ENCODE assay signal across 1 cellular context in the genomic region with DNA sequence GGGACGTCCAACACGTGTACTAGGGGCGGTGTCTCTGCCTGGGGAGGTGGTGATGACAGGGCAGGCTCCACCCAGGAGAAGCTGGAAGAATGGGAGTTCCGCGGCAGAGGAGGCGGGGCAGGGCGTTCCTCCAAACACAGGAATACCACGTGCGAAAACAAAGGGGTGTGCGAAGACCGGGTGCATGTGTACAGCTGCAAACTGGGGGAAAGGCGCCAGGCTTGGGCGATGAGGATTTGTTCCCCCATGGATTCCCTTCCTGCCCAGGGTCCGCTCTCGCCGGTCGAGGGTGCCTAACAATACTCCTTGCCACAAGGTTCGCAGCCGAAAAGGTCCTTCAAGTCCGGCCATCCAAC.
A peak's percentile ranks its signal among the peaks of the same experiment; 100 is the strongest.
TF ChIP-seq lines count a peak whose summit lies in the region.

No MANE protein-coding gene starts in this region.

TF ChIP-seq in K562, 482 proteins besides CTCF, POLR2A, EP300 and RAD21 (continued from another document):
- TF ChIP-seq, protein P1, sequence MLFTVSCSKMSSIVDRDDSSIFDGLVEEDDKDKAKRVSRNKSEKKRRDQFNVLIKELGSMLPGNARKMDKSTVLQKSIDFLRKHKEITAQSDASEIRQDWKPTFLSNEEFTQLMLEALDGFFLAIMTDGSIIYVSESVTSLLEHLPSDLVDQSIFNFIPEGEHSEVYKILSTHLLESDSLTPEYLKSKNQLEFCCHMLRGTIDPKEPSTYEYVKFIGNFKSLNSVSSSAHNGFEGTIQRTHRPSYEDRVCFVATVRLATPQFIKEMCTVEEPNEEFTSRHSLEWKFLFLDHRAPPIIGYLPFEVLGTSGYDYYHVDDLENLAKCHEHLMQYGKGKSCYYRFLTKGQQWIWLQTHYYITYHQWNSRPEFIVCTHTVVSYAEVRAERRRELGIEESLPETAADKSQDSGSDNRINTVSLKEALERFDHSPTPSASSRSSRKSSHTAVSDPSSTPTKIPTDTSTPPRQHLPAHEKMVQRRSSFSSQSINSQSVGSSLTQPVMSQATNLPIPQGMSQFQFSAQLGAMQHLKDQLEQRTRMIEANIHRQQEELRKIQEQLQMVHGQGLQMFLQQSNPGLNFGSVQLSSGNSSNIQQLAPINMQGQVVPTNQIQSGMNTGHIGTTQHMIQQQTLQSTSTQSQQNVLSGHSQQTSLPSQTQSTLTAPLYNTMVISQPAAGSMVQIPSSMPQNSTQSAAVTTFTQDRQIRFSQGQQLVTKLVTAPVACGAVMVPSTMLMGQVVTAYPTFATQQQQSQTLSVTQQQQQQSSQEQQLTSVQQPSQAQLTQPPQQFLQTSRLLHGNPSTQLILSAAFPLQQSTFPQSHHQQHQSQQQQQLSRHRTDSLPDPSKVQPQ (CRISPR knock-in tag; IDR thresholded peaks at IDR 0.05; ENCODE audit: borderline replicate concordance), result no peak
- TF ChIP-seq JUND (IDR thresholded peaks at IDR 0.05; ENCODE audit: borderline replicate concordance, low read depth, low read length) (no peak), JUND (tag; IDR thresholded peaks at IDR 0.05; ENCODE audit: borderline replicate concordance, low read depth, low read length) (no peak), CXXC5 (CRISPR knock-in tag; IDR thresholded peaks at IDR 0.05) (peak; percentile 38), ILF3 (IDR thresholded peaks at IDR 0.05; ENCODE audit: borderline replicate concordance) (no peak), MAFK (IDR thresholded peaks at IDR 0.05; ENCODE audit: low read length) (no peak), CEBPG (CRISPR knock-in tag; IDR thresholded peaks at IDR 0.05) (no peak), CEBPG (tag; conservative IDR thresholded peaks at IDR 0.05 in 1 of 2, IDR thresholded peaks at IDR 0.05 in 1 of 2) (no peak), NCOA2 (IDR thresholded peaks at IDR 0.05; ENCODE audit: partially characterized antibody in 2 of 2) (no peak), L3MBTL2 (IDR thresholded peaks at IDR 0.05) (peak; percentile 100), MIER1 (IDR thresholded peaks at IDR 0.05; ENCODE audit: low read depth) (no peak), DDX20 (tag; IDR thresholded peaks at IDR 0.05; ENCODE audit: low read depth) (no peak), TARDBP (IDR thresholded peaks at IDR 0.05) (no peak), CBFA2T3 (IDR thresholded peaks at IDR 0.05) (no peak), SAP30 (IDR thresholded peaks at IDR 0.05; ENCODE audit: borderline replicate concordance, insufficient read depth, low read depth, low read length, poor library complexity, severe bottlenecking) (peak; percentile 98), POLR2H (tag; IDR thresholded peaks at IDR 0.05; ENCODE audit: low read depth) (no peak), ZNF551 (CRISPR knock-in tag; IDR thresholded peaks at IDR 0.05) (no peak), WHSC1 (IDR thresholded peaks at IDR 0.05; ENCODE audit: low read length) (no peak), PRMT5 (CRISPR knock-in tag; IDR thresholded peaks at IDR 0.05) (no peak), ZNF146 (CRISPR knock-in tag; IDR thresholded peaks at IDR 0.05; ENCODE audit: unreplicated experiment) (no peak), ZNF133 (CRISPR knock-in tag; IDR thresholded peaks at IDR 0.05) (no peak), ZBTB7A (IDR thresholded peaks at IDR 0.05; ENCODE audit: borderline replicate concordance, control insufficient read depth, low read depth, low read length) (no peak), HNRNPK (IDR thresholded peaks at IDR 0.05; ENCODE audit: low read depth, low read length, poor library complexity, severe bottlenecking) (no peak), MXI1 (IDR thresholded peaks at IDR 0.05; ENCODE audit: low read depth, low read length) (peak; percentile 95), SP1 (CRISPR knock-in tag; IDR thresholded peaks at IDR 0.05) (no peak), POLR2AphosphoS5 (IDR thresholded peaks at IDR 0.05; ENCODE audit: control insufficient read depth, insufficient read depth, low read depth, low read length) (no peak)
- TF ChIP-seq, protein P2, sequence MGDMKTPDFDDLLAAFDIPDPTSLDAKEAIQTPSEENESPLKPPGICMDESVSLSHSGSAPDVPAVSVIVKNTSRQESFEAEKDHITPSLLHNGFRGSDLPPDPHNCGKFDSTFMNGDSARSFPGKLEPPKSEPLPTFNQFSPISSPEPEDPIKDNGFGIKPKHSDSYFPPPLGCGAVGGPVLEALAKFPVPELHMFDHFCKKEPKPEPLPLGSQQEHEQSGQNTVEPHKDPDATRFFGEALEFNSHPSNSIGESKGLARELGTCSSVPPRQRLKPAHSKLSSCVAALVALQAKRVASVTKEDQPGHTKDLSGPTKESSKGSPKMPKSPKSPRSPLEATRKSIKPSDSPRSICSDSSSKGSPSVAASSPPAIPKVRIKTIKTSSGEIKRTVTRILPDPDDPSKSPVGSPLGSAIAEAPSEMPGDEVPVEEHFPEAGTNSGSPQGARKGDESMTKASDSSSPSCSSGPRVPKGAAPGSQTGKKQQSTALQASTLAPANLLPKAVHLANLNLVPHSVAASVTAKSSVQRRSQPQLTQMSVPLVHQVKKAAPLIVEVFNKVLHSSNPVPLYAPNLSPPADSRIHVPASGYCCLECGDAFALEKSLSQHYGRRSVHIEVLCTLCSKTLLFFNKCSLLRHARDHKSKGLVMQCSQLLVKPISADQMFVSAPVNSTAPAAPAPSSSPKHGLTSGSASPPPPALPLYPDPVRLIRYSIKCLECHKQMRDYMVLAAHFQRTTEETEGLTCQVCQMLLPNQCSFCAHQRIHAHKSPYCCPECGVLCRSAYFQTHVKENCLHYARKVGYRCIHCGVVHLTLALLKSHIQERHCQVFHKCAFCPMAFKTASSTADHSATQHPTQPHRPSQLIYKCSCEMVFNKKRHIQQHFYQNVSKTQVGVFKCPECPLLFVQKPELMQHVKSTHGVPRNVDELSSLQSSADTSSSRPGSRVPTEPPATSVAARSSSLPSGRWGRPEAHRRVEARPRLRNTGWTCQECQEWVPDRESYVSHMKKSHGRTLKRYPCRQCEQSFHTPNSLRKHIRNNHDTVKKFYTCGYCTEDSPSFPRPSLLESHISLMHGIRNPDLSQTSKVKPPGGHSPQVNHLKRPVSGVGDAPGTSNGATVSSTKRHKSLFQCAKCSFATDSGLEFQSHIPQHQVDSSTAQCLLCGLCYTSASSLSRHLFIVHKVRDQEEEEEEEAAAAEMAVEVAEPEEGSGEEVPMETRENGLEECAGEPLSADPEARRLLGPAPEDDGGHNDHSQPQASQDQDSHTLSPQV (IDR thresholded peaks at IDR 0.05), result no peak
- TF ChIP-seq, protein P3, sequence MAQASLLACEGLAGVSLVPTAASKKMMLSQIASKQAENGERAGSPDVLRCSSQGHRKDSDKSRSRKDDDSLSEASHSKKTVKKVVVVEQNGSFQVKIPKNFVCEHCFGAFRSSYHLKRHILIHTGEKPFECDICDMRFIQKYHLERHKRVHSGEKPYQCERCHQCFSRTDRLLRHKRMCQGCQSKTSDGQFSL (CRISPR knock-in tag; IDR thresholded peaks at IDR 0.05), result no peak
- TF ChIP-seq, protein P3 (tag; IDR thresholded peaks at IDR 0.05), result no peak
- TF ChIP-seq, protein P4, sequence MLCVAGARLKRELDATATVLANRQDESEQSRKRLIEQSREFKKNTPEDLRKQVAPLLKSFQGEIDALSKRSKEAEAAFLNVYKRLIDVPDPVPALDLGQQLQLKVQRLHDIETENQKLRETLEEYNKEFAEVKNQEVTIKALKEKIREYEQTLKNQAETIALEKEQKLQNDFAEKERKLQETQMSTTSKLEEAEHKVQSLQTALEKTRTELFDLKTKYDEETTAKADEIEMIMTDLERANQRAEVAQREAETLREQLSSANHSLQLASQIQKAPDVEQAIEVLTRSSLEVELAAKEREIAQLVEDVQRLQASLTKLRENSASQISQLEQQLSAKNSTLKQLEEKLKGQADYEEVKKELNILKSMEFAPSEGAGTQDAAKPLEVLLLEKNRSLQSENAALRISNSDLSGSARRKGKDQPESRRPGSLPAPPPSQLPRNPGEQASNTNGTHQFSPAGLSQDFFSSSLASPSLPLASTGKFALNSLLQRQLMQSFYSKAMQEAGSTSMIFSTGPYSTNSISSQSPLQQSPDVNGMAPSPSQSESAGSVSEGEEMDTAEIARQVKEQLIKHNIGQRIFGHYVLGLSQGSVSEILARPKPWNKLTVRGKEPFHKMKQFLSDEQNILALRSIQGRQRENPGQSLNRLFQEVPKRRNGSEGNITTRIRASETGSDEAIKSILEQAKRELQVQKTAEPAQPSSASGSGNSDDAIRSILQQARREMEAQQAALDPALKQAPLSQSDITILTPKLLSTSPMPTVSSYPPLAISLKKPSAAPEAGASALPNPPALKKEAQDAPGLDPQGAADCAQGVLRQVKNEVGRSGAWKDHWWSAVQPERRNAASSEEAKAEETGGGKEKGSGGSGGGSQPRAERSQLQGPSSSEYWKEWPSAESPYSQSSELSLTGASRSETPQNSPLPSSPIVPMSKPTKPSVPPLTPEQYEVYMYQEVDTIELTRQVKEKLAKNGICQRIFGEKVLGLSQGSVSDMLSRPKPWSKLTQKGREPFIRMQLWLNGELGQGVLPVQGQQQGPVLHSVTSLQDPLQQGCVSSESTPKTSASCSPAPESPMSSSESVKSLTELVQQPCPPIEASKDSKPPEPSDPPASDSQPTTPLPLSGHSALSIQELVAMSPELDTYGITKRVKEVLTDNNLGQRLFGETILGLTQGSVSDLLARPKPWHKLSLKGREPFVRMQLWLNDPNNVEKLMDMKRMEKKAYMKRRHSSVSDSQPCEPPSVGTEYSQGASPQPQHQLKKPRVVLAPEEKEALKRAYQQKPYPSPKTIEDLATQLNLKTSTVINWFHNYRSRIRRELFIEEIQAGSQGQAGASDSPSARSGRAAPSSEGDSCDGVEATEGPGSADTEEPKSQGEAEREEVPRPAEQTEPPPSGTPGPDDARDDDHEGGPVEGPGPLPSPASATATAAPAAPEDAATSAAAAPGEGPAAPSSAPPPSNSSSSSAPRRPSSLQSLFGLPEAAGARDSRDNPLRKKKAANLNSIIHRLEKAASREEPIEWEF (CRISPR knock-in tag; IDR thresholded peaks at IDR 0.05), result no peak
- TF ChIP-seq, protein P5, sequence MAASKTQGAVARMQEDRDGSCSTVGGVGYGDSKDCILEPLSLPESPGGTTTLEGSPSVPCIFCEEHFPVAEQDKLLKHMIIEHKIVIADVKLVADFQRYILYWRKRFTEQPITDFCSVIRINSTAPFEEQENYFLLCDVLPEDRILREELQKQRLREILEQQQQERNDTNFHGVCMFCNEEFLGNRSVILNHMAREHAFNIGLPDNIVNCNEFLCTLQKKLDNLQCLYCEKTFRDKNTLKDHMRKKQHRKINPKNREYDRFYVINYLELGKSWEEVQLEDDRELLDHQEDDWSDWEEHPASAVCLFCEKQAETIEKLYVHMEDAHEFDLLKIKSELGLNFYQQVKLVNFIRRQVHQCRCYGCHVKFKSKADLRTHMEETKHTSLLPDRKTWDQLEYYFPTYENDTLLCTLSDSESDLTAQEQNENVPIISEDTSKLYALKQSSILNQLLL (CRISPR knock-in tag; IDR thresholded peaks at IDR 0.05; ENCODE audit: borderline replicate concordance), result no peak
- TF ChIP-seq, protein P6, sequence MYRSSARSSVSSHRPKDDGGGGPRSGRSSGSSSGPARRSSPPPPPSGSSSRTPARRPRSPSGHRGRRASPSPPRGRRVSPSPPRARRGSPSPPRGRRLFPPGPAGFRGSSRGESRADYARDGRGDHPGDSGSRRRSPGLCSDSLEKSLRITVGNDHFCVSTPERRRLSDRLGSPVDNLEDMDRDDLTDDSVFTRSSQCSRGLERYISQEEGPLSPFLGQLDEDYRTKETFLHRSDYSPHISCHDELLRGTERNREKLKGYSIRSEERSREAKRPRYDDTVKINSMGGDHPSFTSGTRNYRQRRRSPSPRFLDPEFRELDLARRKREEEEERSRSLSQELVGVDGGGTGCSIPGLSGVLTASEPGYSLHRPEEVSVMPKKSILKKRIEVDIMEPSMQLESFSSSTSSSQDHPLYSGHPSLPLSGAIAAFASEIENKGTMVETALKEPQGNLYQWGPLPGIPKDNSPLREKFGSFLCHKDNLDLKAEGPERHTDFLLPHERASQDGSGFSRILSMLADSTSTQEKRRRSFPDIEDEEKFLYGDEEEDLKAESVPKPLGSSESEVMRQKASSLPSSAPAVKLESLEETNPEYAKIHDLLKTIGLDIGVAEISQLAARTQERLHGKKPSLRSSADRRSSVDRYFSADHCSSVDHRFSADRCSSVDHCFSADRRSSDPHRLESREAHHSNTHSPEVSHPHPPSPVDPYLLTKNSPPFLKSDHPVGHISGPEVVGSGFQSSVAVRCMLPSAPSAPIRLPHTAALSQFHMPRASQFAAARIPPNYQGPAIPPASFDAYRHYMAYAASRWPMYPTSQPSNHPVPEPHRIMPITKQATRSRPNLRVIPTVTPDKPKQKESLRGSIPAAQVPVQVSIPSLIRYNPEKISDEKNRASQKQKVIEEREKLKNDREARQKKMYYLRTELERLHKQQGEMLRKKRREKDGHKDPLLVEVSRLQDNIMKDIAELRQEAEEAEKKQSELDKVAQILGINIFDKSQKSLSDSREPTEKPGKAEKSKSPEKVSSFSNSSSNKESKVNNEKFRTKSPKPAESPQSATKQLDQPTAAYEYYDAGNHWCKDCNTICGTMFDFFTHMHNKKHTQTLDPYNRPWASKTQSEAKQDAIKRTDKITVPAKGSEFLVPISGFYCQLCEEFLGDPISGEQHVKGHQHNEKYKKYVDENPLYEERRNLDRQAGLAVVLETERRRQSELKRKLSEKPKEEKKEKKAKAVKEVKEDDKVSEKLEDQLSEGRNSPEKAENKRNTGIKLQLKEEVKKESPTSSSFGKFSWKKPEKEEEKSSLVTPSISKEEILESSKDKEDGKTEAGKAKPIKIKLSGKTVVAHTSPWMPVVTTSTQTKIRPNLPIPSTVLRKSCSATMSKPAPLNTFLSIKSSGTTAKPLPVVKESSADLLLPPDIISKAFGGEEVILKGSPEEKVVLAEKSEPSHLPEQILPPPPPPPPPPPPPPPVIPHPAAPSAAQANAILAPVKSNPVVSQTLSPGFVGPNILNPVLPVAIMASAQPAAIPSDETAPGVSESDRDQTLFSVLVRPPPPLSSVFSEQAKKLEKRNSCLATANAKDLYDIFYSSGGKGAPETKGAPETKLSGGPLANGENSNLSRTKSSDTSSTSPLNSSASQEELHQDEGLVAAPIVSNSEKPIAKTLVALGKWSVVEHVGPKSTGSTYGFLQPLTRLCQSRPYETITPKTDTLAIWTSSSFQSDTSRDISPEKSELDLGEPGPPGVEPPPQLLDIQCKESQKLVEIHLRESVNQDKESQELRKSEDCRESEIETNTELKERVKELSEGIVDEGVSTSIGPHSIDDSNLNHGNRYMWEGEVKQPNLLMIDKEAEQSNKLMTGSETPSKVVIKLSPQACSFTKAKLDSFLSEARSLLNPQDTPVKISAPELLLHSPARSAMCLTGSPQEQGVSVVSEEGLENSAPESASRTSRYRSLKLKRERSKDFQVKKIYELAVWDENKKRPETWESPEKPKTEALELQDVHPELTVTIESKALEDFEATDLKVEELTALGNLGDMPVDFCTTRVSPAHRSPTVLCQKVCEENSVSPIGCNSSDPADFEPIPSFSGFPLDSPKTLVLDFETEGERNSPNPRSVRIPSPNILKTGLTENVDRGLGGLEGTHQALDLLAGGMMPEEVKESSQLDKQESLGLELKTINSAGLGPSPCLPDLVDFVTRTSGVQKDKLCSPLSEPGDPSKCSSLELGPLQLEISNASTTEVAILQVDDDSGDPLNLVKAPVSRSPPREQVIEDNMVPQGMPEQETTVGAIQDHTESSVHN (IDR thresholded peaks at IDR 0.05; ENCODE audit: borderline replicate concordance in 1 of 2, low read depth in 1 of 2), result no peak
- TF ChIP-seq, protein P7, sequence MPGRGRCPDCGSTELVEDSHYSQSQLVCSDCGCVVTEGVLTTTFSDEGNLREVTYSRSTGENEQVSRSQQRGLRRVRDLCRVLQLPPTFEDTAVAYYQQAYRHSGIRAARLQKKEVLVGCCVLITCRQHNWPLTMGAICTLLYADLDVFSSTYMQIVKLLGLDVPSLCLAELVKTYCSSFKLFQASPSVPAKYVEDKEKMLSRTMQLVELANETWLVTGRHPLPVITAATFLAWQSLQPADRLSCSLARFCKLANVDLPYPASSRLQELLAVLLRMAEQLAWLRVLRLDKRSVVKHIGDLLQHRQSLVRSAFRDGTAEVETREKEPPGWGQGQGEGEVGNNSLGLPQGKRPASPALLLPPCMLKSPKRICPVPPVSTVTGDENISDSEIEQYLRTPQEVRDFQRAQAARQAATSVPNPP (IDR thresholded peaks at IDR 0.05; ENCODE audit: borderline replicate concordance, insufficient read depth, insufficient read length), result no peak
TF ChIP-seq in K562: peak in this region for 34.
